In genomic region chr11:43576834-43577521, GRCh38 we compare ENCODE assay signal across 8 cellular contexts.
DNase-seq lines count a peak whose midpoint lies in the region; ATAC-seq and TF ChIP-seq lines count a peak whose summit lies in the region.

No MANE protein-coding gene starts in this region.

- peak overlapping the region in 1 of 2 donors; percentile 21 for H3K4me3 Mint-ChIP-seq in stimulated activated naive CD8-positive, alpha-beta T cell treated with anti-CD3 and anti-CD28 coated beads, Interleukin-15, amount 100 ng/mL, for 72 hours
- no peak overlapping the region for H3K4me3 Mint-ChIP-seq in CD8-positive, alpha-beta T cell

- peak; percentile 40 for DNase-seq in stimulated activated naive CD8-positive, alpha-beta T cell treated with anti-CD3 and anti-CD28 coated beads, Interleukin-15, Interleukin-2, amounts not matched to agents 100 U/mL and 50 U/mL, for 24 hours
- no peak for DNase-seq in stimulated activated naive CD8-positive, alpha-beta T cell treated with anti-CD3 and anti-CD28 coated beads, Interleukin-15, amount 100 ng/mL, for 72 hours
- peak; percentile 84 for DNase-seq in NT2/D1 (ENCODE audit: low read depth, low spot score)
- DNase-seq in fibroblast of gingiva (ENCODE audit: low read depth): peak; percentile 12
- DNase-seq in posterior cingulate gyrus: peak in 6 of 10 donors; percentile 37 to 91 (median 46)
- DNase-seq in CD8-positive, alpha-beta T cell: no peak

- TF ChIP-seq CTCF in CD8-positive, alpha-beta T cell (IDR thresholded peaks at IDR 0.05): no peak

- POLR2A ChIA-PET in CD8-positive, alpha-beta T cell (lab: Charles Lee): no interaction called here

- H3K9me3 ChIP-seq in NT2/D1 (ENCODE audit: insufficient read depth, low read length): no peaks in the 10 kb centered on the region
- no peaks in the 10 kb centered on the region for H3K9me3 ChIP-seq in CD8-positive, alpha-beta T cell (ENCODE audit: low read length)

- H3K4me3 ChIP-seq in NT2/D1 (ENCODE audit: insufficient read length, low read depth): no peak overlapping the region
- H3K4me3 ChIP-seq in CD8-positive, alpha-beta T cell (ENCODE audit: low read depth, low read length): no peak overlapping the region

- H3K36me3 Mint-ChIP-seq in CD8-positive, alpha-beta T cell: no peaks in the 10 kb centered on the region

- no peak overlapping the region for H3K9ac ChIP-seq in NT2/D1 (ENCODE audit: insufficient read length, low read depth)

- peaks cover 18% of the 10 kb centered on the region for H3K4me1 ChIP-seq in NT2/D1 (ENCODE audit: insufficient read depth, insufficient read length)
- peaks cover 19% of the 10 kb centered on the region for H3K4me1 ChIP-seq in CD8-positive, alpha-beta T cell (ENCODE audit: insufficient read depth, low read length)

- H3K27me3 ChIP-seq in NT2/D1 (ENCODE audit: insufficient read depth, insufficient read length): peaks cover 97% of the 10 kb centered on the region
- peaks cover 35% of the 10 kb centered on the region for H3K27me3 ChIP-seq in CD8-positive, alpha-beta T cell (ENCODE audit: insufficient read depth, low read length)

- no peaks in the 10 kb centered on the region for H3K36me3 ChIP-seq in NT2/D1 (ENCODE audit: insufficient read depth, insufficient read length, low read length)
- H3K36me3 ChIP-seq in CD8-positive, alpha-beta T cell (ENCODE audit: insufficient read depth, low read length): no peaks in the 10 kb centered on the region

- H3K27ac Mint-ChIP-seq in stimulated activated naive CD8-positive, alpha-beta T cell treated with anti-CD3 and anti-CD28 coated beads, Interleukin-15, amount 100 ng/mL, for 72 hours: no peak overlapping the region
- no peak overlapping the region for H3K27ac Mint-ChIP-seq in CD8-positive, alpha-beta T cell

- no peak for ATAC-seq in stimulated activated naive CD8-positive, alpha-beta T cell treated with anti-CD3 and anti-CD28 coated beads, Interleukin-15, Interleukin-2, amounts not matched to agents 100 U/mL and 50 U/mL, for 24 hours
- ATAC-seq in stimulated activated naive CD8-positive, alpha-beta T cell treated with anti-CD3 and anti-CD28 coated beads, Interleukin-15, amount 100 ng/mL, for 72 hours: no peak
- ATAC-seq in CD8-positive, alpha-beta T cell: no peak
- ATAC-seq in GM18519 (IDR thresholded peaks at IDR 0.05; ENCODE audit: low FRiP score, unreplicated experiment) (no peak), HG02973 (IDR thresholded peaks at IDR 0.05; ENCODE audit: unreplicated experiment) (no peak)

- intact Hi-C loops in posterior cingulate gyrus (cut with DNase I): loop anchor here (10.0 kb wide), 1 partner anchor 238 kb away; no protein-coding TSS in a partner anchor
- intact Hi-C loops in CD8-positive, alpha-beta T cell (cut with DNase I, micrococcal nuclease): no loop called here

- H3K27ac ChIP-seq in CD8-positive, alpha-beta T cell (ENCODE audit: low read depth, low read length): no peak overlapping the region

- H3K9me3 Mint-ChIP-seq in stimulated activated naive CD8-positive, alpha-beta T cell treated with anti-CD3 and anti-CD28 coated beads, Interleukin-15, amount 100 ng/mL, for 72 hours: no peaks in the 10 kb centered on the region
- H3K9me3 Mint-ChIP-seq in CD8-positive, alpha-beta T cell: no peaks in the 10 kb centered on the region

- peaks cover 100% of the 10 kb centered on the region for H3K27me3 Mint-ChIP-seq in stimulated activated naive CD8-positive, alpha-beta T cell treated with anti-CD3 and anti-CD28 coated beads, Interleukin-15, amount 100 ng/mL, for 72 hours
- H3K27me3 Mint-ChIP-seq in CD8-positive, alpha-beta T cell (ENCODE audit: low read depth): peaks cover 80% of the 10 kb centered on the region

- CTCF ChIA-PET in CD8-positive, alpha-beta T cell (lab: Charles Lee): interaction anchor here (1.0 kb wide), 1 partner anchor 27 kb away, joined by 3 read pairs; no protein-coding TSS in a partner anchor

- H3K4me1 Mint-ChIP-seq in stimulated activated naive CD8-positive, alpha-beta T cell treated with anti-CD3 and anti-CD28 coated beads, Interleukin-15, amount 100 ng/mL, for 72 hours: peaks cover 63% of the 10 kb centered on the region
- peaks cover 43% of the 10 kb centered on the region for H3K4me1 Mint-ChIP-seq in CD8-positive, alpha-beta T cell (ENCODE audit: low read depth)

Comparison
In these comparisons a context has a peak if more than half of its experiments do, and no peak if none do; other contexts are left out.
1. DNase-seq: peak in stimulated activated naive CD8-positive, alpha-beta T cell treated with anti-CD3 and anti-CD28 coated beads, Interleukin-15, Interleukin-2, amounts not matched to agents 100 U/mL and 50 U/mL, for 24 hours (single experiment), NT2/D1 (single experiment), fibroblast of gingiva (single experiment) and posterior cingulate gyrus (6 of 10); none in stimulated activated naive CD8-positive, alpha-beta T cell treated with anti-CD3 and anti-CD28 coated beads, Interleukin-15, amount 100 ng/mL, for 72 hours (0 of 2) and CD8-positive, alpha-beta T cell (0 of 7).